Comparison of ENCODE assay signal across 1 cellular context in genomic region chr16:28974437-28975157, GRCh38.
TF ChIP-seq lines count a peak whose summit lies in the region.

Gene SPNS1, plus strand, starts transcription at chr16:28974778. Its CDS starts 374 bp downstream, at chr16:28975152.

TF ChIP-seq in K562, 482 proteins besides CTCF, POLR2A, EP300 and RAD21 (continued from another document and continues in another):
- TF ChIP-seq RERE (CRISPR knock-in tag; IDR thresholded peaks at IDR 0.05; ENCODE audit: borderline replicate concordance) (no peak), KLF16 (IDR thresholded peaks at IDR 0.05) (peak; percentile 90), ZBTB11 (CRISPR knock-in tag; IDR thresholded peaks at IDR 0.05) (peak in 1 of 3 experiments; percentile 83; a peak in 2 of 6 replicates), E4F1 (CRISPR knock-in tag; IDR thresholded peaks at IDR 0.05; ENCODE audit: borderline replicate concordance) (no peak), TEAD2 (tag; IDR thresholded peaks at IDR 0.05) (no peak), RFX7 (CRISPR knock-in tag; IDR thresholded peaks at IDR 0.05) (no peak), TCFL5 (CRISPR knock-in tag; conservative IDR thresholded peaks at IDR 0.05) (0 out of 2 replicates have a peak, but pooled peaks have one; percentile 24), HMG20B (CRISPR knock-in tag; IDR thresholded peaks at IDR 0.05) (no peak), ZKSCAN3 (CRISPR knock-in tag; IDR thresholded peaks at IDR 0.05) (no peak), LARP7 (IDR thresholded peaks at IDR 0.05) (no peak), HSF4 (CRISPR knock-in tag; IDR thresholded peaks at IDR 0.05; ENCODE audit: borderline replicate concordance) (no peak), SOX6 (IDR thresholded peaks at IDR 0.05) (peak; percentile 53; the same call in 1 of the 2 replicates), ERF (CRISPR knock-in tag; IDR thresholded peaks at IDR 0.05) (no peak), RFX1 (IDR thresholded peaks at IDR 0.05) (peak; percentile 90), BMI1 (IDR thresholded peaks at IDR 0.05; ENCODE audit: low read length) (peak; percentile 50; the same call in 1 of the 2 replicates), ASH1L (IDR thresholded peaks at IDR 0.05; ENCODE audit: borderline replicate concordance, low read depth, partially characterized antibody) (peak; percentile 87), BHLHE40 (IDR thresholded peaks at IDR 0.05; ENCODE audit: low read length) (peak; percentile 97), MYC (IDR thresholded peaks at IDR 0.05; ENCODE audit: low read depth, low read length) (peak; percentile 84), MYC (CRISPR knock-in tag; IDR thresholded peaks at IDR 0.05; ENCODE audit: borderline replicate concordance, low read depth) (peak; percentile 33; the same call in 1 of the 2 replicates), SIX5 (IDR thresholded peaks at IDR 0.05; ENCODE audit: borderline replicate concordance in 1 of 2, insufficient read depth in 1 of 2, low read depth in 1 of 2, low read length in 2 of 2) (peak; percentile 42 to 61; a peak in 3 of 4 replicates), NKRF (IDR thresholded peaks at IDR 0.05; ENCODE audit: borderline replicate concordance) (peak; percentile 99), SIN3B (IDR thresholded peaks at IDR 0.05; ENCODE audit: low read depth) (peak; percentile 100), DACH1 (IDR thresholded peaks at IDR 0.05; ENCODE audit: partially characterized antibody) (peak; percentile 22), CCAR2 (IDR thresholded peaks at IDR 0.05; ENCODE audit: low read depth, low read length) (no peak), GTF2F1 (IDR thresholded peaks at IDR 0.05; ENCODE audit: low read depth, low read length) (no peak), ZNF766 (CRISPR knock-in tag; conservative IDR thresholded peaks at IDR 0.05) (0 out of 2 replicates have a peak, but pooled peaks have one; percentile 30), FIP1L1 (IDR thresholded peaks at IDR 0.05; ENCODE audit: low read depth, low read length, poor library complexity, severe bottlenecking) (peak; percentile 28), ETV6 (IDR thresholded peaks at IDR 0.05; ENCODE audit: borderline replicate concordance in 1 of 2, low read depth in 2 of 2, low read length in 1 of 2) (no peak), ETV6 (CRISPR knock-in tag; IDR thresholded peaks at IDR 0.05; ENCODE audit: borderline replicate concordance) (no peak), CREM (IDR thresholded peaks at IDR 0.05; ENCODE audit: low read depth) (peak; percentile 83), CEBPG (CRISPR knock-in tag; IDR thresholded peaks at IDR 0.05) (no peak), CEBPG (tag; conservative IDR thresholded peaks at IDR 0.05 in 1 of 2, IDR thresholded peaks at IDR 0.05 in 1 of 2) (no peak), SREBF1 (IDR thresholded peaks at IDR 0.05; ENCODE audit: borderline replicate concordance, low read depth, low read length) (peak; percentile 83), RHOXF2B (CRISPR knock-in tag; conservative IDR thresholded peaks at IDR 0.05) (no peak), ELK1 (CRISPR knock-in tag; IDR thresholded peaks at IDR 0.05) (no peak), ZNF165 (CRISPR knock-in tag; IDR thresholded peaks at IDR 0.05; ENCODE audit: borderline replicate concordance) (no peak), NFE2 (IDR thresholded peaks at IDR 0.05; ENCODE audit: low read depth) (peak; percentile 10; the same call in 1 of the 2 replicates), BRD4 (IDR thresholded peaks at IDR 0.05) (no peak), NCOR1 (IDR thresholded peaks at IDR 0.05) (peak; percentile 49; the same call in 1 of the 2 replicates), ATF7 (IDR thresholded peaks at IDR 0.05) (peak; percentile 79), RNF2 (IDR thresholded peaks at IDR 0.05) (peak; percentile 87), CHCHD3 (CRISPR knock-in tag; IDR thresholded peaks at IDR 0.05) (no peak), ZNF41 (CRISPR knock-in tag; conservative IDR thresholded peaks at IDR 0.05) (no peak), RAD51 (IDR thresholded peaks at IDR 0.05; ENCODE audit: borderline replicate concordance, low read depth) (peak; percentile 99), AFF1 (IDR thresholded peaks at IDR 0.05; ENCODE audit: low read depth in 1 of 2, partially characterized antibody in 2 of 2) (peak; percentile 15 to 86), ZNF3 (CRISPR knock-in tag; IDR thresholded peaks at IDR 0.05) (no peak), PRMT5 (CRISPR knock-in tag; IDR thresholded peaks at IDR 0.05) (peak; percentile 14; the same call in 1 of the 2 replicates), PKNOX1 (IDR thresholded peaks at IDR 0.05) (peak; percentile 66)
